ENCODE assay signal across 8 cellular contexts in genomic region chr9:133147412-133148271, GRCh38. TPM values are rescaled to one million over a fixed set of nuclear protein-coding genes. Genes with fewer than 3 reads are reported as not detected.
A peak's percentile ranks its signal among the peaks of the same experiment; 100 is the strongest.
DNase-seq lines count a peak whose midpoint lies in the region; ATAC-seq and TF ChIP-seq lines count a peak whose summit lies in the region.

No MANE protein-coding gene starts in this region.

- DNase-seq in EH (ENCODE audit: low read depth) (peak; percentile 55), KBM-7 (peak; percentile 87), RPMI7951 (ENCODE audit: low read depth) (peak; percentile 37), fibroblast of villous mesenchyme (ENCODE audit: low read depth) (peak; percentile 58), neural progenitor cell (ENCODE audit: low spot score) (peak; percentile 83), stomach (peak; percentile 85)
- peak; percentile 94 for DNase-seq in activated effector memory CD4-positive, alpha-beta T cell treated with anti-CD3 and anti-CD28 coated beads, Interleukin-2, amount 50 U/mL, for 16 hours

- H3K9ac ChIP-seq in neural progenitor cell: no peak overlapping the region

- peak overlapping the region; percentile 86 for H3K27ac Mint-ChIP-seq in neural progenitor cell

- no peaks in the 10 kb centered on the region for H3K36me3 ChIP-seq in neural progenitor cell
- H3K36me3 ChIP-seq in stomach: no peaks in the 10 kb centered on the region

- H3K27ac ChIP-seq in neural progenitor cell (no peak overlapping the region), stomach (peak overlapping the region; percentile 86 to 94 (median 93))

- TF ChIP-seq EP300 in stomach (IDR thresholded peaks at IDR 0.05): no peak

- in situ Hi-C loops in KBM-7 (cut with MboI; ENCODE audit: low pct_unique_long_range_greater_than_20kb, low sequenced_read_pairs): no loop called here

- peaks cover 14% of the 10 kb centered on the region for H3K27me3 Mint-ChIP-seq in neural progenitor cell (ENCODE audit: insufficient read depth, low read depth)

- H3K4me3 ChIP-seq in fibroblast of villous mesenchyme (ENCODE audit: low read depth, low read length) (peak overlapping the region; percentile 74), neural progenitor cell (peak overlapping the region; percentile 64), stomach (peak overlapping the region; percentile 60 to 78 (median 74))

- H3F3A ChIP-seq in neural progenitor cell (ENCODE audit: low read depth): peaks cover 19% of the 10 kb centered on the region

- peaks cover 50% of the 10 kb centered on the region for H3K4me1 Mint-ChIP-seq in neural progenitor cell

- H3K9me3 Mint-ChIP-seq in neural progenitor cell: no peaks in the 10 kb centered on the region

- H3K4me3 Mint-ChIP-seq in neural progenitor cell: peak overlapping the region; percentile 94

- H3K4me2 ChIP-seq in neural progenitor cell: peak overlapping the region; percentile 94

- ATAC-seq in HG03442 (IDR thresholded peaks at IDR 0.05; ENCODE audit: unreplicated experiment): no peak

- H3K27me3 ChIP-seq in neural progenitor cell (no peaks in the 10 kb centered on the region), stomach (no peaks in the 10 kb centered on the region)

- WGBS in stomach, 5 donors: 11 to 19% (median 15%) methylated on average over 9 to 15 of the region's 15 CpGs

- peaks cover 45% of the 10 kb centered on the region for H4K20me1 ChIP-seq in neural progenitor cell (ENCODE audit: low read depth)

- TF ChIP-seq POLR2A in stomach (IDR thresholded peaks at IDR 0.05): no peak

- no peak overlapping the region for H2AFZ ChIP-seq in neural progenitor cell (replicated peaks)

- no peaks in the 10 kb centered on the region for H3K36me3 Mint-ChIP-seq in neural progenitor cell

- peaks cover 49% of the 10 kb centered on the region for H3K79me2 ChIP-seq in neural progenitor cell (ENCODE audit: low read depth)

- no peaks in the 10 kb centered on the region for H3K9me3 ChIP-seq in neural progenitor cell (ENCODE audit: low read depth)
- no peaks in the 10 kb centered on the region for H3K9me3 ChIP-seq in stomach

- peak; percentile 97 for TF ChIP-seq CTCF in fibroblast of villous mesenchyme (IDR thresholded peaks at IDR 0.05; ENCODE audit: insufficient read depth, low read depth, low read length)
- TF ChIP-seq CTCF in neural progenitor cell (IDR thresholded peaks at IDR 0.05): peak; percentile 96
- peak in 6 of 7 experiments; percentile 77 to 99 (median 98) for TF ChIP-seq CTCF in stomach (IDR thresholded peaks at IDR 0.05)

- intact Hi-C loops in stomach (cut with DNase I; ENCODE audit: low total_unique reads): loop anchor here (2.0 to 10.0 kb wide), 2 partner anchors 45 to 103 kb away; no protein-coding TSS in a partner anchor

- H3K4me1 ChIP-seq in neural progenitor cell (peaks cover 9% of the 10 kb centered on the region), stomach (peaks cover 44 to 70% (median 58%) of the 10 kb centered on the region in 4 donors)

RNA-seq across cellular contexts. Expression of gene GBGT1, which starts 16.1 kb away (rescaled TPM):
- 0.59 and 1.3 TPM in 2 replicates for total RNA-seq in RPMI7951 (2014; rRNA removed; shearing (Covaris generic))
- total RNA-seq in fibroblast of villous mesenchyme: 4.7 and 5.8 TPM in 2 replicates
- 2.0 and 3.0 TPM in 2 replicates for total RNA-seq in neural progenitor cell (ENCODE audit: low replicate concordance)
- 10 to 100 TPM in 3 of 5 donors, 1 to 10 TPM in 2; 1.2 to 37.9 (median 21.3) TPM for total RNA-seq in stomach
- 10 to 100 TPM; 12.5 to 24.2 (median 23.8) TPM for polyA plus RNA-seq in stomach

RNA-seq across cellular contexts. Expression of gene RALGDS, which starts 26.6 kb away (rescaled TPM):
- 12.5 and 18.9 TPM in 2 replicates for total RNA-seq in RPMI7951 (2014; rRNA removed; shearing (Covaris generic))
- total RNA-seq in fibroblast of villous mesenchyme (13.8 and 17.4 TPM in 2 replicates), neural progenitor cell (ENCODE audit: low replicate concordance) (24.1 and 58.8 TPM in 2 replicates), stomach (100 to 1,000 TPM in 1 of 5 donors, 10 to 100 TPM in 4; 29.4 to 242 (median 65.2) TPM)
- polyA plus RNA-seq in stomach: 10 to 100 TPM; 20.5 to 45.8 (median 32.8) TPM

Comparison
In these comparisons a context has a peak if more than half of its experiments do, and no peak if none do; other contexts are left out.
1. DNase-seq: peak in every context shown above with its lines; median percentile 94 in activated effector memory CD4-positive, alpha-beta T cell treated with anti-CD3 and anti-CD28 coated beads, Interleukin-2, amount 50 U/mL, for 16 hours; 87 in KBM-7; 85 in stomach; 83 in neural progenitor cell; 58 in fibroblast of villous mesenchyme; 55 in EH; 37 in RPMI7951.